In genomic region chr13:24459234-24459633, GRCh38 we compare ENCODE assay signal across 10 cellular contexts. TPM values are rescaled to one million over a fixed set of nuclear protein-coding genes. Genes with fewer than 3 reads are reported as not detected.
DNase-seq lines count a peak whose midpoint lies in the region; ATAC-seq and TF ChIP-seq lines count a peak whose summit lies in the region.
"Had no signal": no experiment of that assay in that cellular context is flagged by ENCODE, and none has a peak within 500 bp of the region (broad histone marks: within the 10 kb centered on the region; RNA-seq: fewer than 3 reads in every experiment).

No MANE protein-coding gene starts in this region.

- H3K4me3 ChIP-seq in AG10803 (ENCODE audit: low read length) = no peak overlapping the region; the same call in 1 of the 2 replicates
- no peak overlapping the region for H3K4me3 ChIP-seq in right cardiac atrium (ENCODE audit: low read length)
- H3K4me3 ChIP-seq in prostate gland = no peak overlapping the region
- H3K4me3 ChIP-seq: gastroesophageal sphincter, thoracic aorta had no signal

- intact Hi-C loops in right cardiac atrium (cut with DNase I) (no loop called here), prostate gland (cut with DNase I) (no loop called here)

- H3K4me1 ChIP-seq in right cardiac atrium (ENCODE audit: control insufficient read depth, insufficient read depth, low read length) (no peaks in the 10 kb centered on the region), prostate gland (replicated peaks) (no peaks in the 10 kb centered on the region)

- no peaks in the 10 kb centered on the region for H3K27me3 ChIP-seq in right cardiac atrium (ENCODE audit: control insufficient read depth, insufficient read depth)
- no peaks in the 10 kb centered on the region for H3K27me3 ChIP-seq in prostate gland (replicated peaks; ENCODE audit: insufficient read depth)
- H3K27me3 ChIP-seq: gastroesophageal sphincter had no signal

- peaks cover 2% of the 10 kb centered on the region for H3K9me3 Mint-ChIP-seq in glutamatergic neuron (ENCODE audit: unreplicated experiment)

- H3K4me1 Mint-ChIP-seq in glutamatergic neuron (ENCODE audit: low read depth, unreplicated experiment) = peaks cover 2% of the 10 kb centered on the region

- H3K36me3 Mint-ChIP-seq in glutamatergic neuron (ENCODE audit: unreplicated experiment) = no peaks in the 10 kb centered on the region

- no peaks in the 10 kb centered on the region for H3K27me3 Mint-ChIP-seq in glutamatergic neuron (ENCODE audit: unreplicated experiment)

- 35% methylated on average over 2 of the region's 2 CpGs for WGBS in right cardiac atrium
- 44% methylated on average over 2 of the region's 2 CpGs for WGBS in prostate gland

- ATAC-seq in GM18861 (IDR thresholded peaks at IDR 0.05; ENCODE audit: unreplicated experiment) (peak; percentile 82), right cardiac atrium (no peak)
- ATAC-seq: gastroesophageal sphincter had no signal

- TF ChIP-seq CTCF in AG10803 (conservative IDR thresholded peaks at IDR 0.05; ENCODE audit: low read length) = no peak
- TF ChIP-seq CTCF in glutamatergic neuron (IDR thresholded peaks at IDR 0.05; ENCODE audit: partially characterized antibody, unreplicated experiment) = no peak
- no peak for TF ChIP-seq CTCF in prostate gland (IDR thresholded peaks at IDR 0.05)

- H3K9me3 ChIP-seq in right cardiac atrium (ENCODE audit: control insufficient read depth, low read length) (no peaks in the 10 kb centered on the region), prostate gland (no peaks in the 10 kb centered on the region)
- H3K9me3 ChIP-seq: gastroesophageal sphincter, thoracic aorta had no signal

- H3K4me3 Mint-ChIP-seq in glutamatergic neuron (ENCODE audit: unreplicated experiment) = no peak overlapping the region

- no peak overlapping the region for H3K27ac Mint-ChIP-seq in glutamatergic neuron (ENCODE audit: unreplicated experiment)

- peak; percentile 78 for DNase-seq in AG10803 (ENCODE audit: low read depth)
- peak; percentile 39 for DNase-seq in LHCN-M2 (ENCODE audit: low read depth)
- peak; percentile 83 for DNase-seq in fibroblast of gingiva (ENCODE audit: low read depth)
- DNase-seq in right cardiac atrium = no peak
- DNase-seq in NCI-H1417 treated with DMSO at 0.1 percent for 48 hours (lab: John Stamatoyannopoulos, UW) = no peak
- DNase-seq in glutamatergic neuron = no peak
- no peak for DNase-seq in prostate gland (ENCODE audit: low spot score)

- H3K27ac ChIP-seq in right cardiac atrium (ENCODE audit: low read length) = no peak overlapping the region
- H3K27ac ChIP-seq in prostate gland = no peak overlapping the region
- H3K27ac ChIP-seq: gastroesophageal sphincter, thoracic aorta had no signal

- no peak for TF ChIP-seq POLR2A in prostate gland (IDR thresholded peaks at IDR 0.05)

- no peaks in the 10 kb centered on the region for H3K36me3 ChIP-seq in prostate gland

RNA-seq across cellular contexts. Expression of gene PARP4, which starts 53.3 kb away (rescaled TPM):
- total RNA-seq in LHCN-M2 (2014; rRNA removed) (47.8 and 65.0 TPM in 2 replicates), right cardiac atrium (10 to 100 TPM; 20.6 to 30.2 (median 26.6) TPM), glutamatergic neuron (ENCODE audit: unreplicated experiment) (16.2 TPM), prostate gland (10 to 100 TPM; 27.2 to 35.8 TPM)
- 19.2 TPM for polyA plus RNA-seq in LHCN-M2 (2012)
- polyA plus RNA-seq in right cardiac atrium = 11.2 TPM

Comparison
In these comparisons a context has a peak if more than half of its experiments do, and no peak if none do; other contexts are left out.
1. DNase-seq: peak in AG10803 (single experiment), LHCN-M2 (single experiment) and fibroblast of gingiva (single experiment); none in right cardiac atrium (0 of 3), NCI-H1417 treated with DMSO at 0.1 percent for 48 hours (single experiment), glutamatergic neuron (single experiment) and prostate gland (single experiment).